21 cellular contexts compared by ENCODE assay signal in genomic region chr22:47802446-47802845, GRCh38.
"Had no signal": no experiment of that assay in that cellular context is flagged by ENCODE, and none has a peak within 500 bp of the region (broad histone marks: within the 10 kb centered on the region; RNA-seq: fewer than 3 reads in every experiment).

No MANE protein-coding gene starts in this region.

- ATAC-seq: activated CD8-positive, alpha-beta T cell treated with anti-CD3 and anti-CD28 coated beads, Interleukin-2, amount 10 ng/mL, durations not matched to agents 7 days and 5 days; activated naive CD4-positive, alpha-beta T cell treated with anti-CD3 and anti-CD28 coated beads, Interleukin-2, amount 50 U/mL, for 72 hours; gastroesophageal sphincter; naive thymus-derived CD8-positive, alpha-beta T cell had no signal

- H3K4me3 Mint-ChIP-seq: activated CD8-positive, alpha-beta T cell treated with anti-CD3 and anti-CD28 coated beads, Interleukin-2, amount 10 ng/mL, durations not matched to agents 7 days and 5 days; immature natural killer cell; naive thymus-derived CD8-positive, alpha-beta T cell had no signal

- H3K27ac Mint-ChIP-seq: activated CD8-positive, alpha-beta T cell treated with anti-CD3 and anti-CD28 coated beads, Interleukin-2, amount 10 ng/mL, durations not matched to agents 7 days and 5 days; activated naive CD4-positive, alpha-beta T cell treated with anti-CD3 and anti-CD28 coated beads, Interleukin-2, amount 50 U/mL, for 72 hours; immature natural killer cell; naive thymus-derived CD8-positive, alpha-beta T cell had no signal

- H3K4me1 ChIP-seq: adrenal gland, esophagus muscularis mucosa, gastroesophageal sphincter, sigmoid colon, tibial nerve had no signal

- H3K27ac ChIP-seq: adrenal gland, esophagus muscularis mucosa, gastroesophageal sphincter, neutrophil, sigmoid colon, tibial nerve had no signal

- H3K4me1 Mint-ChIP-seq: immature natural killer cell had no signal

- DNase-seq: activated CD4-positive, alpha-beta T cell treated with anti-CD3 and anti-CD28 coated beads for 48 hours; activated CD4-positive, CD25-positive, alpha-beta regulatory T cell; activated CD8-positive, alpha-beta T cell treated with anti-CD3 and anti-CD28 coated beads, Interleukin-2, amount 10 ng/mL, durations not matched to agents 7 days and 5 days; activated gamma-delta T cell; cerebellar nuclear complex; effector CD8-positive, alpha-beta T cell; immature natural killer cell; kidney glomerular epithelial cell; mesenchymal stem cell; sigmoid colon; stimulated activated CD8-positive, alpha-beta memory T cell treated with anti-CD3 and anti-CD28 coated beads, Interleukin-4, amount 100 ng/mL, for 48 hours; substantia nigra; T-helper 1 cell; T-helper 9 cell had no signal

- H3K9me3 ChIP-seq: adrenal gland, neutrophil, sigmoid colon had no signal

- H3K36me3 ChIP-seq: adrenal gland, esophagus muscularis mucosa, gastroesophageal sphincter, neutrophil, sigmoid colon, tibial nerve had no signal

- H3K27me3 ChIP-seq: adrenal gland, neutrophil, tibial nerve had no signal

- H3K36me3 Mint-ChIP-seq: activated naive CD4-positive, alpha-beta T cell treated with anti-CD3 and anti-CD28 coated beads, Interleukin-2, amount 50 U/mL, for 72 hours; immature natural killer cell had no signal

- H3K4me3 ChIP-seq: adrenal gland, esophagus muscularis mucosa, gastroesophageal sphincter, sigmoid colon, tibial nerve had no signal
